ENCODE assay signal across 8 cellular contexts in genomic region chr2:170813611-170814550, GRCh38. TPM values are rescaled to one million over a fixed set of nuclear protein-coding genes. Genes with fewer than 3 reads are reported as not detected.
DNase-seq lines count a peak whose midpoint lies in the region; ATAC-seq and TF ChIP-seq lines count a peak whose summit lies in the region.

No MANE protein-coding gene starts in this region.

- no peaks in the 10 kb centered on the region for H3K9me3 Mint-ChIP-seq in activated naive CD8-positive, alpha-beta T cell treated with anti-CD3 and anti-CD28 coated beads, Interleukin-2, amount 50 U/mL, for 24 hours

- H3K9me3 ChIP-seq in mesodermal cell (ENCODE audit: control insufficient read depth, low read length): no peaks in the 10 kb centered on the region
- no peaks in the 10 kb centered on the region for H3K9me3 ChIP-seq in esophagus squamous epithelium

- peak; percentile 46 for DNase-seq in DMS53 treated with DMSO at 0.1 percent for 48 hours (lab: John Stamatoyannopoulos, UW; ENCODE audit: unreplicated experiment)
- DNase-seq in Kasumi-1 (lab: John Stamatoyannopoulos, UW): peak; percentile 80 to 81
- peak; percentile 26 for DNase-seq in activated naive CD8-positive, alpha-beta T cell treated with anti-CD3 and anti-CD28 coated beads, Interleukin-2, amount 50 U/mL, for 24 hours
- no peak for DNase-seq in effector CD8-positive, alpha-beta T cell (lab: John Stamatoyannopoulos, UW)
- DNase-seq in esophagus squamous epithelium (lab: John Stamatoyannopoulos, UW): no peak
- no peak for DNase-seq in NCI-H2171 (lab: John Stamatoyannopoulos, UW)

- no peak overlapping the region for H3K4me3 Mint-ChIP-seq in activated naive CD8-positive, alpha-beta T cell treated with anti-CD3 and anti-CD28 coated beads, Interleukin-2, amount 50 U/mL, for 24 hours

- no peak overlapping the region for H3K27ac Mint-ChIP-seq in activated naive CD8-positive, alpha-beta T cell treated with anti-CD3 and anti-CD28 coated beads, Interleukin-2, amount 50 U/mL, for 24 hours

- H3K4me1 ChIP-seq in mesodermal cell (ENCODE audit: control insufficient read depth, insufficient read depth, low read length, poor library complexity, severe bottlenecking): peaks cover 6% of the 10 kb centered on the region
- peaks cover 37 to 59% (median 45%) of the 10 kb centered on the region in 3 donors for H3K4me1 ChIP-seq in esophagus squamous epithelium

- H3K27ac ChIP-seq in mesodermal cell (ENCODE audit: low read depth, low read length, severe bottlenecking) (no peak overlapping the region), esophagus squamous epithelium (no peak overlapping the region)

- H3K27me3 ChIP-seq in esophagus squamous epithelium: peaks cover 22 to 95% (median 45%) of the 10 kb centered on the region in 4 donors

- no peak for TF ChIP-seq CTCF in esophagus squamous epithelium (IDR thresholded peaks at IDR 0.05)

- no peak for ATAC-seq in activated naive CD8-positive, alpha-beta T cell treated with anti-CD3 and anti-CD28 coated beads, Interleukin-2, amount 50 U/mL, for 24 hours
- no peak for ATAC-seq in GM21529 (IDR thresholded peaks at IDR 0.05; ENCODE audit: unreplicated experiment)

- H3K36me3 ChIP-seq in mesodermal cell (ENCODE audit: control insufficient read depth, insufficient read depth, low read length) (no peaks in the 10 kb centered on the region), esophagus squamous epithelium (no peaks in the 10 kb centered on the region)

- H3K27me3 Mint-ChIP-seq in activated naive CD8-positive, alpha-beta T cell treated with anti-CD3 and anti-CD28 coated beads, Interleukin-2, amount 50 U/mL, for 24 hours: peaks cover 68% of the 10 kb centered on the region

- no peak for TF ChIP-seq POLR2A in esophagus squamous epithelium (IDR thresholded peaks at IDR 0.05)

- no peaks in the 10 kb centered on the region for H3K36me3 Mint-ChIP-seq in activated naive CD8-positive, alpha-beta T cell treated with anti-CD3 and anti-CD28 coated beads, Interleukin-2, amount 50 U/mL, for 24 hours (ENCODE audit: low read depth)

- intact Hi-C loops in esophagus squamous epithelium (cut with DNase I): loop anchor here (5.0 to 10.0 kb wide), 2 partner anchors 407 to 579 kb away; no protein-coding TSS in a partner anchor

- H3K4me3 ChIP-seq in mesodermal cell (ENCODE audit: extremely low read depth, insufficient read depth, low read length, poor library complexity, severe bottlenecking) (peak overlapping the region; percentile 47), esophagus squamous epithelium (no peak overlapping the region)

- peaks cover 47% of the 10 kb centered on the region for H3K4me1 Mint-ChIP-seq in activated naive CD8-positive, alpha-beta T cell treated with anti-CD3 and anti-CD28 coated beads, Interleukin-2, amount 50 U/mL, for 24 hours

- WGBS in mesodermal cell (ENCODE audit: insufficient coverage in 2 of 2), 2 experiments: 5 to 7% methylated on average over 14 to 23 of the region's 42 CpGs
- WGBS in esophagus squamous epithelium, 2 donors: 8 to 14% methylated on average over 27 to 34 of the region's 42 CpGs

RNA-seq across cellular contexts. Expression of gene GAD1, which starts 2.8 kb away (rescaled TPM):
- 65.2 TPM for polyA plus RNA-seq in mesodermal cell (2013, experiment 1 of 2)
- polyA plus RNA-seq in mesodermal cell (2013, experiment 2 of 2): 47.4 TPM
- total RNA-seq in esophagus squamous epithelium: 1 to 10 TPM in 1 of 4 donors, under 1 TPM in 2, not detected in 1; 0.19 to 4.2 (median 0.26) TPM

RNA-seq across cellular contexts. Expression of gene ERICH2, which starts 43.7 kb away (rescaled TPM):
- 3.1 TPM for polyA plus RNA-seq in mesodermal cell (2013, experiment 1 of 2)
- 4.3 TPM for polyA plus RNA-seq in mesodermal cell (2013, experiment 2 of 2)
- total RNA-seq in esophagus squamous epithelium: not detected

Comparison
In these comparisons a context has a peak if more than half of its experiments do, and no peak if none do; other contexts are left out.
1. DNase-seq: peak in DMS53 treated with DMSO at 0.1 percent for 48 hours (single experiment), Kasumi-1 (2 of 2) and activated naive CD8-positive, alpha-beta T cell treated with anti-CD3 and anti-CD28 coated beads, Interleukin-2, amount 50 U/mL, for 24 hours (single experiment); none in effector CD8-positive, alpha-beta T cell (single experiment), esophagus squamous epithelium (single experiment) and NCI-H2171 (single experiment).